8 cellular contexts compared by ENCODE assay signal in the genomic region with DNA sequence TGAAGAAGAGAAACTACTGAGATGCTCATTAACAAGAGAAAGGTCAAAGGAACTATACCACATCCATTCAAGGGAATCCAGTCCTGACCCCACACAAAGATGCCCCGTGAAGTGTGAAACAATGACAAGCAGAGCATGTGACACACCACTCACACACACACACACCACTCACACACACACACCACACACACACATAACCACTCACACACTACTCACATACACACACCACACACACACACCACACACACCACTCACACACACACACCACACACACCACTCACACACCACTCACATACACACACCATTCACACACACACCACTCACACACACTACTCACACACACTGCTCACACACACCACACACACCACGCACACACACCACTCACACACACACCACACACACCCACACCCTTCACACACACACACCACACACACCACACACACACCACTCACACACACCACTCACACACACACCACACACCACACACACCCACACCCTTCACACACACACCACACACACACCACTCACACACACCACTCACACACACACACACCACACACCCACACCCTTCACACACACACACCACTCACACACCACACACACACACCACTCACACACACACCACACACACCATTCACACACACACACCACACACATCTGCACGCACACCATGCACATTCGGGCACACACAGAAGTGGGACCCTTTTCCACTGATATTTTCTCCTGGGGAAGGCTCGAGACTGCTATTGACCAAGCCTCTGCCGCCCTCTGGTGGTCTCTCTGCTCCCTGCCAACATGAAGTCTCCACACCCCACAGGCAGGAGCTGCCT. TPM values are rescaled to one million over a fixed set of nuclear protein-coding genes. Genes with fewer than 3 reads are reported as not detected.
DNase-seq lines count a peak whose midpoint lies in the region; ATAC-seq and TF ChIP-seq lines count a peak whose summit lies in the region.

No MANE protein-coding gene starts in this region.

- peaks cover 5% of the 10 kb centered on the region for H3K4me1 Mint-ChIP-seq in neural crest cell

- no peak overlapping the region for H3K4me3 Mint-ChIP-seq in neural crest cell

- peak; percentile 84 for TF ChIP-seq CTCF in neural crest cell (conservative IDR thresholded peaks at IDR 0.05)

- H3K36me3 Mint-ChIP-seq in neural crest cell (ENCODE audit: low read depth), result peaks cover 13% of the 10 kb centered on the region

- no peaks in the 10 kb centered on the region for H3K27me3 Mint-ChIP-seq in neural crest cell (ENCODE audit: low read depth)

- no peaks in the 10 kb centered on the region for H3K9me3 Mint-ChIP-seq in neural crest cell

- DNase-seq in Caki2 (ENCODE audit: low read depth) (peak; percentile 71), KG1 (lab: John Stamatoyannopoulos, UW) (peak; percentile 68), RPMI7951 (ENCODE audit: low read depth) (peak; percentile 65), fibroblast of peridontal ligament (ENCODE audit: extremely low read depth) (peak; percentile 80), neural crest cell (ENCODE audit: low read depth, low spot score) (peak; percentile 86)
- DNase-seq in activated T-cell treated with anti-CD3 and anti-CD28 coated beads, Interleukin-2, amount 50 U/mL, for 48 hours, result peak; percentile 87 to 89
- peak; percentile 88 for DNase-seq in stimulated activated naive CD8-positive, alpha-beta T cell treated with anti-CD3 and anti-CD28 coated beads, Interleukin-15, Interleukin-2, amounts not matched to agents 100 U/mL and 50 U/mL, for 24 hours

- H3K27ac Mint-ChIP-seq in neural crest cell (ENCODE audit: unreplicated experiment), result peak overlapping the region; percentile 69

- in situ Hi-C loops in Caki2 (cut with HindIII; ENCODE audit: low pct_unique_long_range_greater_than_20kb, low sequenced_read_pairs), result no loop called here

- peak; percentile 75 for ATAC-seq in stimulated activated naive CD8-positive, alpha-beta T cell treated with anti-CD3 and anti-CD28 coated beads, Interleukin-15, Interleukin-2, amounts not matched to agents 100 U/mL and 50 U/mL, for 24 hours
- no peak for ATAC-seq in GM21390 (IDR thresholded peaks at IDR 0.05; ENCODE audit: unreplicated experiment)

RNA-seq across cellular contexts. Expression of a gene that starts 32.0 kb away (rescaled TPM):
- total RNA-seq in Caki2 (2014; rRNA removed; shearing (Covaris generic); ENCODE audit: low replicate concordance), result 517 and 585 TPM in 2 replicates
- 125 and 152 TPM in 2 replicates for total RNA-seq in RPMI7951 (2014; rRNA removed; shearing (Covaris generic))
- total RNA-seq in neural crest cell, result 70.9 and 86.4 TPM in 2 replicates

RNA-seq across cellular contexts. Expression of a gene that starts 32.1 kb away (rescaled TPM):
- 53.0 and 54.5 TPM in 2 replicates for total RNA-seq in Caki2 (2014; rRNA removed; shearing (Covaris generic); ENCODE audit: low replicate concordance)
- total RNA-seq in RPMI7951 (2014; rRNA removed; shearing (Covaris generic)), result 23.2 and 24.9 TPM in 2 replicates
- total RNA-seq in neural crest cell, result 21.7 and 22.2 TPM in 2 replicates

RNA-seq across cellular contexts. Expression of a gene that starts 54.9 kb away (rescaled TPM):
- total RNA-seq in Caki2 (2014; rRNA removed; shearing (Covaris generic); ENCODE audit: low replicate concordance), result 42.7 and 52.6 TPM in 2 replicates
- total RNA-seq in RPMI7951 (2014; rRNA removed; shearing (Covaris generic)), result 11.9 and 12.4 TPM in 2 replicates
- 12.1 and 13.8 TPM in 2 replicates for total RNA-seq in neural crest cell

RNA-seq across cellular contexts. Expression of a gene that starts 54.9 kb away (rescaled TPM):
- 4.2 and 6.6 TPM in 2 replicates for total RNA-seq in Caki2 (2014; rRNA removed; shearing (Covaris generic); ENCODE audit: low replicate concordance)
- total RNA-seq in RPMI7951 (2014; rRNA removed; shearing (Covaris generic)), result 5.0 and 8.5 TPM in 2 replicates
- 26.7 and 28.1 TPM in 2 replicates for total RNA-seq in neural crest cell
